In genomic region chr10:612696-613095, GRCh38 we compare ENCODE assay signal across 22 cellular contexts.
DNase-seq lines count a peak whose midpoint lies in the region; ATAC-seq and TF ChIP-seq lines count a peak whose summit lies in the region.
"Had no signal": no experiment of that assay in that cellular context is flagged by ENCODE, and none has a peak within 500 bp of the region (broad histone marks: within the 10 kb centered on the region; RNA-seq: fewer than 3 reads in every experiment).

No MANE protein-coding gene starts in this region.

- H3K27ac ChIP-seq in heart left ventricle, result peak overlapping the region in 9 of 12 donors; percentile 4 to 70 (median 49)
- peak overlapping the region; percentile 61 to 69 (median 66) for H3K27ac ChIP-seq in esophagus muscularis mucosa (replicated peaks in 1 of 4)
- peak overlapping the region; percentile 83 for H3K27ac ChIP-seq in parathyroid adenoma
- H3K27ac ChIP-seq: BLaER1, colonic mucosa had no signal

- H3K9me3 Mint-ChIP-seq in type B pancreatic cell, result no peaks in the 10 kb centered on the region
- H3K9me3 Mint-ChIP-seq: activated naive CD4-positive, alpha-beta T cell treated with anti-CD3 and anti-CD28 coated beads, Interleukin-2, amount 50 U/mL, for 24 hours; stimulated activated memory B cell treated with anti-CD40 and anti-IgM and Interleukin-4, amounts not matched to agents 10 μg/mL and 1 μg/mL and 100 μg/mL, for 72 hours; T-helper 1 cell treated with Interleukin-12 subunit alpha and Interleukin-12 subunit beta and Interleukin-4 antibody, amounts not matched to agents 30 μg/mL and 1 μg/mL, for 36 hours had no signal

- H3K36me3 ChIP-seq in heart left ventricle (no peaks in the 10 kb centered on the region), esophagus muscularis mucosa (no peaks in the 10 kb centered on the region), parathyroid adenoma (ENCODE audit: control insufficient read depth, insufficient read depth, low read length) (no peaks in the 10 kb centered on the region)
- H3K36me3 ChIP-seq: colonic mucosa had no signal

- H3K27me3 ChIP-seq in heart left ventricle (no peaks in the 10 kb centered on the region), esophagus muscularis mucosa (no peaks in the 10 kb centered on the region), parathyroid adenoma (ENCODE audit: control insufficient read depth, insufficient read depth, low read length) (no peaks in the 10 kb centered on the region)
- H3K27me3 ChIP-seq: BLaER1, colonic mucosa had no signal

- H3K4me2 ChIP-seq in parathyroid adenoma (ENCODE audit: low read length), result peak overlapping the region; percentile 42
- H3K4me2 ChIP-seq: BLaER1 had no signal

- TF ChIP-seq CTCF in heart left ventricle (IDR thresholded peaks at IDR 0.05), result no peak
- no peak for TF ChIP-seq CTCF in esophagus muscularis mucosa (IDR thresholded peaks at IDR 0.05)
- TF ChIP-seq CTCF in parathyroid adenoma (IDR thresholded peaks at IDR 0.05), result no peak
- no peak for TF ChIP-seq CTCF in type B pancreatic cell (conservative IDR thresholded peaks at IDR 0.05)

- no peak overlapping the region for H3K4me3 ChIP-seq in heart left ventricle
- no peak overlapping the region for H3K4me3 ChIP-seq in esophagus muscularis mucosa
- peak overlapping the region; percentile 19 for H3K4me3 ChIP-seq in parathyroid adenoma (ENCODE audit: low read depth, low read length)
- H3K4me3 ChIP-seq: BLaER1, colonic mucosa, GM12878 had no signal

- no peaks in the 10 kb centered on the region for H3K79me2 ChIP-seq in parathyroid adenoma

- no peak for DNase-seq in heart left ventricle
- no peak for DNase-seq in left cardiac atrium
- DNase-seq in esophagus muscularis mucosa (ENCODE audit: extremely low spot score), result no peak
- no peak for DNase-seq in type B pancreatic cell (ENCODE audit: extremely low spot score, unreplicated experiment)
- no peak for DNase-seq in NCI-H345 (lab: John Stamatoyannopoulos, UW)
- DNase-seq in NCI-H1694 treated with DMSO at 0.1 percent for 48 hours (lab: John Stamatoyannopoulos, UW), result no peak
- DNase-seq in middle frontal gyrus (ENCODE audit: extremely low spot score, low spot score), result no peak
- DNase-seq: activated CD4-positive, CD25-positive, alpha-beta regulatory T cell; activated CD8-positive, alpha-beta memory T cell treated with anti-CD3 and anti-CD28 coated beads for 24 hours; activated T-cell treated with anti-CD3 and anti-CD28 coated beads, Interleukin-2, amount 50 U/mL, for 72 hours; HCEC 1CT; hippocampal formation; OCI-M1; SIG-M5 had no signal

- TF ChIP-seq POLR2A in heart left ventricle (IDR thresholded peaks at IDR 0.05), result no peak
- TF ChIP-seq POLR2A in esophagus muscularis mucosa (IDR thresholded peaks at IDR 0.05; ENCODE audit: low read depth), result no peak

- TF ChIP-seq EP300 in esophagus muscularis mucosa (IDR thresholded peaks at IDR 0.05), result no peak

- peaks cover 0 to 62% (median 32%) of the 10 kb centered on the region in 12 donors for H3K4me1 ChIP-seq in heart left ventricle
- H3K4me1 ChIP-seq in esophagus muscularis mucosa, result peaks cover 38 to 91% (median 83%) of the 10 kb centered on the region in 4 donors
- peaks cover 44% of the 10 kb centered on the region for H3K4me1 ChIP-seq in parathyroid adenoma
- H3K4me1 ChIP-seq: colonic mucosa had no signal

- peaks cover 3% of the 10 kb centered on the region for H3K36me3 Mint-ChIP-seq in type B pancreatic cell
- H3K36me3 Mint-ChIP-seq: activated naive CD4-positive, alpha-beta T cell treated with anti-CD3 and anti-CD28 coated beads, Interleukin-2, amount 50 U/mL, for 24 hours; memory B cell; stimulated activated memory B cell treated with anti-CD40 and anti-IgM and Interleukin-4, amounts not matched to agents 10 μg/mL and 1 μg/mL and 100 μg/mL, for 72 hours had no signal

- peak overlapping the region; percentile 89 for H3K27ac Mint-ChIP-seq in type B pancreatic cell
- H3K27ac Mint-ChIP-seq: activated naive CD4-positive, alpha-beta T cell treated with anti-CD3 and anti-CD28 coated beads, Interleukin-2, amount 50 U/mL, for 24 hours; activated T-cell treated with anti-CD3 and anti-CD28 coated beads, Interleukin-2, amount 50 U/mL, for 72 hours; memory B cell; stimulated activated memory B cell treated with anti-CD40 and anti-IgM and Interleukin-4, amounts not matched to agents 10 μg/mL and 1 μg/mL and 100 μg/mL, for 72 hours; T-helper 1 cell treated with Interleukin-12 subunit alpha and Interleukin-12 subunit beta and Interleukin-4 antibody, amounts not matched to agents 30 μg/mL and 1 μg/mL, for 36 hours had no signal

- peak overlapping the region; percentile 77 for H3K4me3 Mint-ChIP-seq in type B pancreatic cell
- H3K4me3 Mint-ChIP-seq: activated naive CD4-positive, alpha-beta T cell treated with anti-CD3 and anti-CD28 coated beads, Interleukin-2, amount 50 U/mL, for 24 hours; activated T-cell treated with anti-CD3 and anti-CD28 coated beads, Interleukin-2, amount 50 U/mL, for 72 hours; memory B cell; stimulated activated memory B cell treated with anti-CD40 and anti-IgM and Interleukin-4, amounts not matched to agents 10 μg/mL and 1 μg/mL and 100 μg/mL, for 72 hours; T-helper 1 cell treated with Interleukin-12 subunit alpha and Interleukin-12 subunit beta and Interleukin-4 antibody, amounts not matched to agents 30 μg/mL and 1 μg/mL, for 36 hours had no signal

- ATAC-seq in heart left ventricle (no peak), left cardiac atrium (no peak)
- ATAC-seq: activated T-cell treated with anti-CD3 and anti-CD28 coated beads, Interleukin-2, amount 50 U/mL, for 72 hours; GM12878; stimulated activated memory B cell treated with anti-CD40 and anti-IgM and Interleukin-4, amounts not matched to agents 10 μg/mL and 1 μg/mL and 100 μg/mL, for 72 hours had no signal

- H3K27me3 Mint-ChIP-seq in type B pancreatic cell, result peaks cover 3% of the 10 kb centered on the region

- H2AFZ ChIP-seq in parathyroid adenoma, result no peak overlapping the region

- no peak overlapping the region for H3K9ac ChIP-seq in parathyroid adenoma
- H3K9ac ChIP-seq: BLaER1 had no signal

- H3K9me3 ChIP-seq in heart left ventricle (no peaks in the 10 kb centered on the region), esophagus muscularis mucosa (no peaks in the 10 kb centered on the region), parathyroid adenoma (ENCODE audit: control insufficient read depth, low read length) (no peaks in the 10 kb centered on the region)
- H3K9me3 ChIP-seq: BLaER1, colonic mucosa had no signal

- 73 to 80% (median 73%) methylated on average over 10 of the region's 10 CpGs for WGBS in heart left ventricle, 4 donors
- 66% methylated on average over 8 of the region's 10 CpGs for WGBS in esophagus muscularis mucosa

- intact Hi-C loops in heart left ventricle (cut with DNase I) (loop anchor here in 4 of 10 donors (5.0 to 10.0 kb wide), 4 partner anchors 50 to 98 kb away; partner anchors contain the start of gene DIP2C (in 2 of the 4)), left cardiac atrium (cut with DNase I) (no loop called here), esophagus muscularis mucosa (cut with DNase I) (no loop called here)

- peaks cover 79% of the 10 kb centered on the region for H3K4me1 Mint-ChIP-seq in type B pancreatic cell (ENCODE audit: unreplicated experiment)
- H3K4me1 Mint-ChIP-seq: stimulated activated memory B cell treated with anti-CD40 and anti-IgM and Interleukin-4, amounts not matched to agents 10 μg/mL and 1 μg/mL and 100 μg/mL, for 72 hours had no signal
